In genomic region chr10:133129151-133129853, GRCh38 we compare ENCODE assay signal across 16 cellular contexts. TPM values are rescaled to one million over a fixed set of nuclear protein-coding genes. Genes with fewer than 3 reads are reported as not detected.
DNase-seq lines count a peak whose midpoint lies in the region; TF ChIP-seq lines count a peak whose summit lies in the region.
"Had no signal": no experiment of that assay in that cellular context is flagged by ENCODE, and none has a peak within 500 bp of the region (broad histone marks: within the 10 kb centered on the region; RNA-seq: fewer than 3 reads in every experiment).

No MANE protein-coding gene starts in this region.

- H3K9me3 Mint-ChIP-seq in activated T-cell treated with anti-CD3 and anti-CD28 coated beads, Interleukin-2, amount 50 U/mL, for 24 hours: no peaks in the 10 kb centered on the region
- H3K9me3 Mint-ChIP-seq in Calu3 (ENCODE audit: low read depth, unreplicated experiment) (no peaks in the 10 kb centered on the region), endodermal cell (no peaks in the 10 kb centered on the region), type B pancreatic cell (no peaks in the 10 kb centered on the region)

- no peaks in the 10 kb centered on the region for H3K36me3 ChIP-seq in endodermal cell (ENCODE audit: control insufficient read depth, insufficient read depth, low read length)
- H3K36me3 ChIP-seq: MG63 had no signal

- H3K27ac ChIP-seq in endodermal cell (ENCODE audit: low read depth, low read length): no peak overlapping the region

- WGBS in endodermal cell (ENCODE audit: insufficient coverage in 1 of 2, insufficient read length in 1 of 2), 2 experiments: 88 to 89% methylated on average over 25 to 35 of the region's 35 CpGs

- H3K4me1 ChIP-seq in endodermal cell (ENCODE audit: control insufficient read depth, insufficient read depth, low read length): no peaks in the 10 kb centered on the region

- peaks cover 12% of the 10 kb centered on the region for H3K27me3 Mint-ChIP-seq in activated T-cell treated with anti-CD3 and anti-CD28 coated beads, Interleukin-2, amount 50 U/mL, for 24 hours
- H3K27me3 Mint-ChIP-seq in Calu3 (ENCODE audit: unreplicated experiment): peaks cover 48% of the 10 kb centered on the region
- no peaks in the 10 kb centered on the region for H3K27me3 Mint-ChIP-seq in endodermal cell (ENCODE audit: insufficient read depth)
- H3K27me3 Mint-ChIP-seq in type B pancreatic cell: peaks cover 20% of the 10 kb centered on the region

- H3K36me3 Mint-ChIP-seq in activated T-cell treated with anti-CD3 and anti-CD28 coated beads, Interleukin-2, amount 50 U/mL, for 24 hours (ENCODE audit: low read depth): no peaks in the 10 kb centered on the region
- H3K36me3 Mint-ChIP-seq in Calu3 (ENCODE audit: insufficient read depth, unreplicated experiment) (no peaks in the 10 kb centered on the region), endodermal cell (ENCODE audit: low read depth) (no peaks in the 10 kb centered on the region), type B pancreatic cell (no peaks in the 10 kb centered on the region)

- no peak overlapping the region for H3K27ac Mint-ChIP-seq in activated T-cell treated with anti-CD3 and anti-CD28 coated beads, Interleukin-2, amount 50 U/mL, for 24 hours
- H3K27ac Mint-ChIP-seq in Calu3 (ENCODE audit: unreplicated experiment): no peak overlapping the region
- no peak overlapping the region for H3K27ac Mint-ChIP-seq in endodermal cell
- no peak overlapping the region for H3K27ac Mint-ChIP-seq in type B pancreatic cell
- H3K27ac Mint-ChIP-seq: H9 had no signal

- H3K9me3 ChIP-seq in endodermal cell (ENCODE audit: control insufficient read depth, low read length): no peaks in the 10 kb centered on the region
- H3K9me3 ChIP-seq: MG63 had no signal

- peak; percentile 13 for DNase-seq in activated T-cell treated with anti-CD3 and anti-CD28 coated beads, Interleukin-2, amount 50 U/mL, for 24 hours
- DNase-seq in activated T-cell treated with anti-CD3 and anti-CD28 coated beads for 4 hours (no peak), Calu3 (no peak), endodermal cell (peak; percentile 50), posterior vena cava (ENCODE audit: low spot score) (peak; percentile 76), NCI-H1105 treated with DMSO at 0.1 percent for 48 hours (lab: John Stamatoyannopoulos, UW) (no peak), type B pancreatic cell (ENCODE audit: extremely low spot score, unreplicated experiment) (no peak)
- DNase-seq in effector CD8-positive, alpha-beta T cell (lab: John Stamatoyannopoulos, UW): no peak
- DNase-seq: C1 segment of cervical spinal cord, H9, MG63, NCI-H1092, NCI-H2081 treated with DMSO at 0.1 percent for 48 hours, NCI-H510A, SHP77 treated with DMSO at 0.1 percent for 48 hours had no signal

- TF ChIP-seq CTCF in Calu3 (IDR thresholded peaks at IDR 0.05; ENCODE audit: unreplicated experiment) (no peak), endodermal cell (conservative IDR thresholded peaks at IDR 0.05) (peak; percentile 15), type B pancreatic cell (conservative IDR thresholded peaks at IDR 0.05) (no peak)

- intact Hi-C loops in Calu3 (cut with micrococcal nuclease; ENCODE audit: unreplicated experiment): no loop called here
- intact Hi-C loops in posterior vena cava (cut with DNase I): loop anchor here in 1 of 2 donors (10.0 kb wide), 1 partner anchor 185 kb away; the partner anchor contains the start of gene CFAP46

- H3K27me3 ChIP-seq in endodermal cell (ENCODE audit: control insufficient read depth, insufficient read depth, low read length, poor library complexity, severe bottlenecking): no peaks in the 10 kb centered on the region

- no peak overlapping the region for H3K4me3 ChIP-seq in endodermal cell (ENCODE audit: low read length)
- H3K4me3 ChIP-seq: MG63 had no signal

- H3K4me1 Mint-ChIP-seq in activated T-cell treated with anti-CD3 and anti-CD28 coated beads, Interleukin-2, amount 50 U/mL, for 24 hours (ENCODE audit: low read depth): no peaks in the 10 kb centered on the region
- H3K4me1 Mint-ChIP-seq in Calu3 (ENCODE audit: low read depth, unreplicated experiment): no peaks in the 10 kb centered on the region
- no peaks in the 10 kb centered on the region for H3K4me1 Mint-ChIP-seq in endodermal cell
- H3K4me1 Mint-ChIP-seq in type B pancreatic cell (ENCODE audit: unreplicated experiment): no peaks in the 10 kb centered on the region

- CTCF ChIA-PET in Calu3 (lab: Charles Lee): no interaction called here

- H3K4me3 Mint-ChIP-seq in activated T-cell treated with anti-CD3 and anti-CD28 coated beads, Interleukin-2, amount 50 U/mL, for 24 hours: no peak overlapping the region
- H3K4me3 Mint-ChIP-seq in Calu3 (ENCODE audit: low read depth, unreplicated experiment) (peak overlapping the region; percentile 27), endodermal cell (no peak overlapping the region), type B pancreatic cell (no peak overlapping the region)
- H3K4me3 Mint-ChIP-seq: H9 had no signal

- H3K9ac ChIP-seq in endodermal cell (ENCODE audit: extremely low read depth, low read length, poor library complexity, severe bottlenecking): no peak overlapping the region

- BruUV-seq in Calu3 (replicated peaks; lab: Mats Ljungman, UMichigan): no TSS peak

RNA-seq across cellular contexts. Expression of gene KNDC1, which starts 30.7 kb away (rescaled TPM):
- total RNA-seq in Calu3 (2022): 1.2 and 1.7 TPM in 2 replicates
- total RNA-seq in endodermal cell: 1 to 10 TPM; 6.5 to 9.6 TPM
- polyA plus RNA-seq in endodermal cell (2013, experiment 1 of 2): 7.3 TPM
- polyA plus RNA-seq in endodermal cell (2013, experiment 2 of 2): 4.6 TPM
- under 1 TPM; 0.33 to 0.37 TPM for total RNA-seq in posterior vena cava
- total RNA-seq in type B pancreatic cell (ENCODE audit: low replicate concordance): 2.7 and 6.4 TPM in 2 replicates

RNA-seq across cellular contexts. Expression of gene ADGRA1, which starts 41.6 kb away (rescaled TPM):
- total RNA-seq in Calu3 (2022): not detected in 2 replicates
- total RNA-seq in endodermal cell: 1 to 10 TPM in 1 of 2 donors, under 1 TPM in 1; 0.24 to 1.0 TPM
- 5.6 TPM for polyA plus RNA-seq in endodermal cell (2013, experiment 1 of 2)
- 6.9 TPM for polyA plus RNA-seq in endodermal cell (2013, experiment 2 of 2)
- total RNA-seq in posterior vena cava: under 1 TPM; 0.10 to 0.56 TPM
- total RNA-seq in type B pancreatic cell (ENCODE audit: low replicate concordance): 0.99 and 1.6 TPM in 2 replicates
- total RNA-seq: HT-29 had no signal

Comparison
In these comparisons a context has a peak if more than half of its experiments do, and no peak if none do; other contexts are left out.
1. DNase-seq: peak in activated T-cell treated with anti-CD3 and anti-CD28 coated beads, Interleukin-2, amount 50 U/mL, for 24 hours (single experiment), endodermal cell (single experiment) and posterior vena cava (single experiment); none in activated T-cell treated with anti-CD3 and anti-CD28 coated beads for 4 hours (single experiment), Calu3 (single experiment), NCI-H1105 treated with DMSO at 0.1 percent for 48 hours (single experiment), effector CD8-positive, alpha-beta T cell (single experiment) and type B pancreatic cell (single experiment).